8 cellular contexts compared by ENCODE assay signal in genomic region chr3:106566277-106566676, GRCh38.
DNase-seq lines count a peak whose midpoint lies in the region; ATAC-seq and TF ChIP-seq lines count a peak whose summit lies in the region.

No MANE protein-coding gene starts in this region.

- H3K9me3 Mint-ChIP-seq in T-cell = no peaks in the 10 kb centered on the region

- H3K4me3 ChIP-seq in GM12864 (ENCODE audit: low read depth, low read length) (no peak overlapping the region), choroid plexus epithelial cell (ENCODE audit: low read depth, low read length) (no peak overlapping the region)

- H3K4me3 Mint-ChIP-seq in T-cell = no peak overlapping the region

- CTCF ChIA-PET in T-cell (lab: Charles Lee) = no interaction called here

- no peak overlapping the region for H3K27ac Mint-ChIP-seq in T-cell

- POLR2A ChIA-PET in T-cell (lab: Charles Lee) = no interaction called here

- ATAC-seq in GM19328 (IDR thresholded peaks at IDR 0.05; ENCODE audit: unreplicated experiment) (peak; percentile 87), HG03135 (IDR thresholded peaks at IDR 0.05; ENCODE audit: unreplicated experiment) (peak; percentile 87), T-cell (replicated peaks in 1 of 4) (no peak), left lobe of liver (no peak)

- peaks cover 0 to 2% (median 0%) of the 10 kb centered on the region in 3 donors for H3K4me1 Mint-ChIP-seq in T-cell

- peak; percentile 47 for TF ChIP-seq CTCF in GM12864 (IDR thresholded peaks at IDR 0.05; ENCODE audit: low read depth, low read length, missing control alignments)
- peak; percentile 47 for TF ChIP-seq CTCF in choroid plexus epithelial cell (conservative IDR thresholded peaks at IDR 0.05; ENCODE audit: low read depth, low read length)

- H3K36me3 Mint-ChIP-seq in T-cell = no peaks in the 10 kb centered on the region

- H3K27me3 Mint-ChIP-seq in T-cell = no peaks in the 10 kb centered on the region

- peak; percentile 53 for DNase-seq in GM12864 (ENCODE audit: low read depth)
- peak; percentile 41 for DNase-seq in choroid plexus epithelial cell (ENCODE audit: low read depth)
- DNase-seq in hippocampal formation (lab: John Stamatoyannopoulos, UW) = no peak
- no peak for DNase-seq in T-cell
- DNase-seq in NCI-H1048 (lab: John Stamatoyannopoulos, UW) = no peak
- no peak for DNase-seq in left lobe of liver (ENCODE audit: low spot score)

Comparison
In these comparisons a context has a peak if more than half of its experiments do, and no peak if none do; other contexts are left out.
1. DNase-seq: peak in GM12864 (single experiment) and choroid plexus epithelial cell (single experiment); none in hippocampal formation (0 of 2), T-cell (0 of 34), NCI-H1048 (single experiment) and left lobe of liver (single experiment).
2. ATAC-seq: peak in GM19328 (single experiment) and HG03135 (single experiment); none in T-cell (0 of 4) and left lobe of liver (single experiment).